Comparison of ENCODE assay signal across 29 cellular contexts in genomic region chr12:31431721-31432120, GRCh38.
DNase-seq lines count a peak whose midpoint lies in the region; ATAC-seq and TF ChIP-seq lines count a peak whose summit lies in the region.
"Had no signal": no experiment of that assay in that cellular context is flagged by ENCODE, and none has a peak within 500 bp of the region (broad histone marks: within the 10 kb centered on the region; RNA-seq: fewer than 3 reads in every experiment).

No MANE protein-coding gene starts in this region.

- no peak overlapping the region for H3K4me2 ChIP-seq in IMR-90 (ENCODE audit: low read depth, low read length)
- no peak overlapping the region for H3K4me2 ChIP-seq in fibroblast of lung (ENCODE audit: extremely low read depth, insufficient read depth, low read length)
- H3K4me2 ChIP-seq: BLaER1 had no signal

- no peak for TF ChIP-seq RAD21 in IMR-90 (IDR thresholded peaks at IDR 0.05; ENCODE audit: low read length)

- no peak overlapping the region for H2AK5ac ChIP-seq in IMR-90 (ENCODE audit: low read depth, low read length)

- peak; percentile 37 for ATAC-seq in IMR-90 (ENCODE audit: low read depth)
- ATAC-seq in memory B cell (ENCODE audit: low read depth) = no peak
- ATAC-seq in HG03457 (IDR thresholded peaks at IDR 0.05; ENCODE audit: unreplicated experiment) = no peak
- no peak for ATAC-seq in GM18867 (IDR thresholded peaks at IDR 0.05; ENCODE audit: unreplicated experiment)
- ATAC-seq: naive thymus-derived CD8-positive, alpha-beta T cell; T-cell had no signal

- no peaks in the 10 kb centered on the region for H3K9me3 Mint-ChIP-seq in memory B cell
- H3K9me3 Mint-ChIP-seq: activated B cell treated with CpG ODN at 0.5 μM for 24 hours; activated naive CD4-positive, alpha-beta T cell treated with anti-CD3 and anti-CD28 coated beads, Interleukin-2, amount 10 ng/mL, durations not matched to agents 7 days and 5 days; activated T-helper 1 cell treated with anti-CD3 and anti-CD28 coated beads, Interleukin-12 subunit alpha, Interleukin-12 subunit beta, Interleukin-2, Interleukin-4 antibody, amounts not matched to agents 30 ng/mL and 10 ng/mL and 1 ng/mL, durations not matched to agents 14 hours and 24 hours and 36 hours; dendritic cell treated with granulocyte-macrophage colony-stimulating factor and Interleukin-4, amounts not matched to agents 40 ng/mL and 50 ng/mL, for 4 days; naive thymus-derived CD8-positive, alpha-beta T cell; T-cell had no signal

- H2AK9ac ChIP-seq in IMR-90 (replicated peaks; ENCODE audit: low read depth, low read length, poor library complexity) = no peak overlapping the region

- no peak overlapping the region for H2BK5ac ChIP-seq in IMR-90 (ENCODE audit: low read depth, low read length, poor library complexity, severe bottlenecking)

- H3K9me3 ChIP-seq in IMR-90 (ENCODE audit: control insufficient read depth, insufficient read depth, low read length) (no peaks in the 10 kb centered on the region), fibroblast of lung (ENCODE audit: control insufficient read depth, insufficient read depth, low read depth, low read length) (no peaks in the 10 kb centered on the region), HAP-1 (no peaks in the 10 kb centered on the region)
- H3K9me3 ChIP-seq: BLaER1, esophagus squamous epithelium, heart left ventricle had no signal

- H3K4me3 Mint-ChIP-seq in memory B cell = no peak overlapping the region
- H3K4me3 Mint-ChIP-seq: activated B cell treated with CpG ODN at 0.5 μM for 24 hours; activated naive CD4-positive, alpha-beta T cell treated with anti-CD3 and anti-CD28 coated beads, Interleukin-2, amount 10 ng/mL, durations not matched to agents 7 days and 5 days; activated T-helper 1 cell treated with anti-CD3 and anti-CD28 coated beads, Interleukin-12 subunit alpha, Interleukin-12 subunit beta, Interleukin-2, Interleukin-4 antibody, amounts not matched to agents 30 ng/mL and 10 ng/mL and 1 ng/mL, durations not matched to agents 14 hours and 24 hours and 36 hours; dendritic cell treated with granulocyte-macrophage colony-stimulating factor and Interleukin-4, amounts not matched to agents 40 ng/mL and 50 ng/mL, for 4 days; endodermal cell; naive thymus-derived CD8-positive, alpha-beta T cell; T-cell had no signal

- H2BK120ac ChIP-seq in IMR-90 (ENCODE audit: low read depth, low read length) = no peak overlapping the region

- H3K4me3 ChIP-seq in IMR-90 (ENCODE audit: insufficient read depth, low read depth, low read length) (no peak overlapping the region), fibroblast of lung (replicated peaks in 1 of 4; ENCODE audit: control extremely low read depth in 1 of 4, insufficient read depth in 1 of 4, low read depth in 3 of 4, low read length in 4 of 4) (no peak overlapping the region), HAP-1 (no peak overlapping the region)
- H3K4me3 ChIP-seq: BLaER1, esophagus squamous epithelium, heart left ventricle had no signal

- in situ Hi-C loops in IMR-90 (cut with MboI; ENCODE audit: low sequenced_read_pairs) (loop anchor here (25.0 kb wide), 1 partner anchor 156 kb away; the partner anchor contains the start of gene DENND5B), HAP-1 (cut with MboI; ENCODE audit: low sequenced_read_pairs) (no loop called here)

- no peak overlapping the region for H2BK15ac ChIP-seq in IMR-90 (ENCODE audit: low read depth, low read length)

- dilution Hi-C loops in IMR-90 (cut with HindIII; ENCODE audit: low sequenced_read_pairs, unreplicated experiment) = no loop called here

- H4K20me1 ChIP-seq in IMR-90 (ENCODE audit: insufficient read depth, low read length) (no peaks in the 10 kb centered on the region), fibroblast of lung (ENCODE audit: control insufficient read depth, extremely low read depth, insufficient read depth, low read length) (no peaks in the 10 kb centered on the region)
- H4K20me1 ChIP-seq: BLaER1 had no signal

- H3K27me3 ChIP-seq in IMR-90 (ENCODE audit: control insufficient read depth, insufficient read depth, low read length) (no peaks in the 10 kb centered on the region), fibroblast of lung (ENCODE audit: control insufficient read depth, insufficient read depth, low read length) (no peaks in the 10 kb centered on the region), HAP-1 (ENCODE audit: low read depth) (no peaks in the 10 kb centered on the region)
- H3K27me3 ChIP-seq: BLaER1, esophagus squamous epithelium, heart left ventricle had no signal

- peak overlapping the region; percentile 29 for H3K27ac Mint-ChIP-seq in memory B cell
- H3K27ac Mint-ChIP-seq: activated B cell treated with CpG ODN at 0.5 μM for 24 hours; activated naive CD4-positive, alpha-beta T cell treated with anti-CD3 and anti-CD28 coated beads, Interleukin-2, amount 10 ng/mL, durations not matched to agents 7 days and 5 days; activated T-helper 1 cell treated with anti-CD3 and anti-CD28 coated beads, Interleukin-12 subunit alpha, Interleukin-12 subunit beta, Interleukin-2, Interleukin-4 antibody, amounts not matched to agents 30 ng/mL and 10 ng/mL and 1 ng/mL, durations not matched to agents 14 hours and 24 hours and 36 hours; dendritic cell treated with granulocyte-macrophage colony-stimulating factor and Interleukin-4, amounts not matched to agents 40 ng/mL and 50 ng/mL, for 4 days; endodermal cell; T-cell had no signal

- no peaks in the 10 kb centered on the region for H3K9me1 ChIP-seq in IMR-90 (ENCODE audit: insufficient read depth, low read length)

- H3K9ac ChIP-seq in IMR-90 (ENCODE audit: low read depth, low read length) (no peak overlapping the region), fibroblast of lung (ENCODE audit: insufficient read depth, low read length) (no peak overlapping the region)
- H3K9ac ChIP-seq: BLaER1 had no signal

- H3K18ac ChIP-seq in IMR-90 (ENCODE audit: low read depth, low read length) = no peak overlapping the region

- H3K36me3 ChIP-seq in IMR-90 (ENCODE audit: control insufficient read depth, insufficient read depth, low read length) (no peaks in the 10 kb centered on the region), fibroblast of lung (ENCODE audit: control insufficient read depth, insufficient read depth, low read length) (no peaks in the 10 kb centered on the region), HAP-1 (replicated peaks) (no peaks in the 10 kb centered on the region)
- H3K36me3 ChIP-seq: BLaER1, esophagus squamous epithelium had no signal

- no peak overlapping the region for H2AFZ ChIP-seq in IMR-90 (replicated peaks; ENCODE audit: low read length, poor library complexity)
- peak overlapping the region; percentile 8 for H2AFZ ChIP-seq in fibroblast of lung (ENCODE audit: low read length)

- TF ChIP-seq POLR2A in IMR-90 (IDR thresholded peaks at IDR 0.05; ENCODE audit: low read depth, low read length) = no peak

- H3K56ac ChIP-seq in IMR-90 (ENCODE audit: extremely low read depth, insufficient read depth, low read length) = no peak overlapping the region

- H2BK20ac ChIP-seq in IMR-90 (ENCODE audit: low read depth, low read length) = no peak overlapping the region

- intact Hi-C loops in IMR-90 (cut with micrococcal nuclease) = no loop called here

- no peaks in the 10 kb centered on the region for H3K27me3 Mint-ChIP-seq in memory B cell
- H3K27me3 Mint-ChIP-seq: activated B cell treated with CpG ODN at 0.5 μM for 24 hours; dendritic cell treated with granulocyte-macrophage colony-stimulating factor and Interleukin-4, amounts not matched to agents 40 ng/mL and 50 ng/mL, for 4 days had no signal

- BruUV-seq in IMR-90 (replicated peaks; lab: Mats Ljungman, UMichigan) = no TSS peak

- H3K4ac ChIP-seq in IMR-90 (ENCODE audit: low read depth, low read length) = no peak overlapping the region

- WGBS in IMR-90 (ENCODE audit: extremely low coverage in 2 of 2, insufficient read length in 1 of 2), 2 experiments = no CpG with 5 or more reads among the region's 1 CpG

- H4K91ac ChIP-seq in IMR-90 (ENCODE audit: insufficient read depth, low read depth, low read length) = no peak overlapping the region

- DNase-seq in EH (ENCODE audit: low read depth) (peak; percentile 32), IMR-90 (peak; percentile 71), fibroblast of lung (ENCODE audit: low read depth in 2 of 2) (peak; percentile 24 to 68), memory B cell (ENCODE audit: low spot score in 2 of 2) (no peak), DMS53 treated with DMSO at 0.1 percent for 48 hours (lab: John Stamatoyannopoulos, UW; ENCODE audit: unreplicated experiment) (no peak), HAP-1 (ENCODE audit: low spot score in 2 of 2) (no peak)
- DNase-seq: ACHN; activated B cell treated with CpG ODN at 0.5 μM for 24 hours; activated CD4-positive, alpha-beta T cell treated with anti-CD3 and anti-CD28 coated beads, Interleukin-2, amount 50 U/mL, for 4 hours; activated naive CD4-positive, alpha-beta T cell treated with anti-CD3 and anti-CD28 coated beads, Interleukin-2, amount 10 ng/mL, durations not matched to agents 7 days and 5 days; amygdala; central memory CD4-positive, alpha-beta T cell; endodermal cell; esophagus squamous epithelium; GF-D8; H7; heart left ventricle; midbrain; naive thymus-derived CD8-positive, alpha-beta T cell; NCI-H1417; NCI-H2081; NCI-H345; NCI-H748 treated with DMSO at 0.1 percent for 48 hours; T-cell had no signal

- H3K23ac ChIP-seq in IMR-90 (ENCODE audit: low read depth, low read length) = no peak overlapping the region

- H4K5ac ChIP-seq in IMR-90 (ENCODE audit: low read depth, low read length) = no peak overlapping the region

- 0 out of 2 replicates have a peak overlapping the region, but pooled peaks have one; percentile 1 for H3K14ac ChIP-seq in IMR-90 (replicated peaks; ENCODE audit: low read depth, low read length)

- CTCF ChIA-PET in IMR-90 (lab: Yijun Ruan, JAX) = no interaction called here

- H4K8ac ChIP-seq in IMR-90 (ENCODE audit: low read depth in 2 of 2, low read length in 2 of 2) = no peak overlapping the region

- H3K4me1 Mint-ChIP-seq in memory B cell = peaks cover 11% of the 10 kb centered on the region
- H3K4me1 Mint-ChIP-seq: activated B cell treated with CpG ODN at 0.5 μM for 24 hours; activated naive CD4-positive, alpha-beta T cell treated with anti-CD3 and anti-CD28 coated beads, Interleukin-2, amount 10 ng/mL, durations not matched to agents 7 days and 5 days; endodermal cell; naive thymus-derived CD8-positive, alpha-beta T cell; T-cell had no signal

- POLR2A ChIA-PET in IMR-90 (lab: Charles Lee; ENCODE audit: unreplicated experiment) = no interaction called here

- H3K79me2 ChIP-seq in fibroblast of lung (ENCODE audit: control insufficient read depth, insufficient read depth, low read length) = no peaks in the 10 kb centered on the region

- no peak overlapping the region for H3K27ac ChIP-seq in IMR-90 (ENCODE audit: insufficient read depth, low read length)
- H3K27ac ChIP-seq in fibroblast of lung (ENCODE audit: insufficient read depth, low read length) = no peak overlapping the region
- H3K27ac ChIP-seq: BLaER1, esophagus squamous epithelium had no signal

- H3K79me1 ChIP-seq in IMR-90 (ENCODE audit: low read depth in 1 of 2, low read length in 2 of 2) = no peaks in the 10 kb centered on the region

- TF ChIP-seq CTCF in IMR-90 (conservative IDR thresholded peaks at IDR 0.05; ENCODE audit: low read depth, low read length) (no peak), fibroblast of lung (conservative IDR thresholded peaks at IDR 0.05 in 1 of 2, IDR thresholded peaks at IDR 0.05 in 1 of 2; ENCODE audit: low read depth in 1 of 2, low read length in 2 of 2) (no peak)

- H3K36me3 Mint-ChIP-seq in memory B cell = peaks cover 11% of the 10 kb centered on the region
- H3K36me3 Mint-ChIP-seq: activated naive CD4-positive, alpha-beta T cell treated with anti-CD3 and anti-CD28 coated beads, Interleukin-2, amount 10 ng/mL, durations not matched to agents 7 days and 5 days; naive thymus-derived CD8-positive, alpha-beta T cell; T-cell had no signal

- H3K4me1 ChIP-seq in IMR-90 (ENCODE audit: control insufficient read depth, insufficient read depth, low read length) = peaks cover 2% of the 10 kb centered on the region; the same call in 1 of the 2 replicates
- H3K4me1 ChIP-seq in fibroblast of lung (ENCODE audit: control insufficient read depth, extremely low read depth, insufficient read depth, low read length) = peaks cover 3% of the 10 kb centered on the region
- no peaks in the 10 kb centered on the region; the same call in 1 of the 2 replicates for H3K4me1 ChIP-seq in HAP-1
- H3K4me1 ChIP-seq: BLaER1, esophagus squamous epithelium had no signal

Comparison
In these comparisons a context has a peak if more than half of its experiments do, and no peak if none do; other contexts are left out.
1. DNase-seq: peak in EH (single experiment), IMR-90 (single experiment) and fibroblast of lung (2 of 2); none in memory B cell (0 of 2), DMS53 treated with DMSO at 0.1 percent for 48 hours (single experiment) and HAP-1 (0 of 2).